In genomic region chr9:107620801-107621200, GRCh38 we compare ENCODE assay signal across 25 cellular contexts.
DNase-seq lines count a peak whose midpoint lies in the region; ATAC-seq and TF ChIP-seq lines count a peak whose summit lies in the region.
"Had no signal": no experiment of that assay in that cellular context is flagged by ENCODE, and none has a peak within 500 bp of the region (broad histone marks: within the 10 kb centered on the region; RNA-seq: fewer than 3 reads in every experiment).

No MANE protein-coding gene starts in this region.

- TF ChIP-seq POLR2A in body of pancreas (IDR thresholded peaks at IDR 0.05) (no peak), testis (IDR thresholded peaks at IDR 0.05) (no peak), stomach (IDR thresholded peaks at IDR 0.05) (no peak)

- H3K27ac ChIP-seq in body of pancreas (no peak overlapping the region), hepatocyte (no peak overlapping the region), testis (no peak overlapping the region), tibial artery (no peak overlapping the region), stomach (no peak overlapping the region)
- H3K27ac ChIP-seq: gastroesophageal sphincter, Peyer's patch, thyroid gland had no signal

- H4K20me1 ChIP-seq in hepatocyte (ENCODE audit: insufficient read depth, poor library complexity, severe bottlenecking): no peaks in the 10 kb centered on the region
- H4K20me1 ChIP-seq: BLaER1 treated with 17β-estradiol and CSF1 and Interleukin-3, amounts not matched to agents 10 nM and 100 nM had no signal

- H3K9me2 ChIP-seq in hepatocyte (replicated peaks; ENCODE audit: insufficient read depth): no peaks in the 10 kb centered on the region

- H3K36me3 ChIP-seq in body of pancreas (replicated peaks in 1 of 2; ENCODE audit: insufficient read depth in 1 of 2, low read depth in 2 of 2): no peaks in the 10 kb centered on the region
- H3K36me3 ChIP-seq in hepatocyte (replicated peaks; ENCODE audit: insufficient read depth, low read depth): no peaks in the 10 kb centered on the region
- no peaks in the 10 kb centered on the region for H3K36me3 ChIP-seq in mucosa of descending colon (ENCODE audit: low read depth)
- H3K36me3 ChIP-seq in testis (ENCODE audit: low read depth, missing control alignments): no peaks in the 10 kb centered on the region
- H3K36me3 ChIP-seq in tibial artery: no peaks in the 10 kb centered on the region
- H3K36me3 ChIP-seq in MG63: no peaks in the 10 kb centered on the region
- H3K36me3 ChIP-seq in stomach: no peaks in the 10 kb centered on the region
- H3K36me3 ChIP-seq: BLaER1 treated with 17β-estradiol and CSF1 and Interleukin-3, amounts not matched to agents 10 nM and 100 nM; gastroesophageal sphincter; Peyer's patch; thyroid gland had no signal

- peak; percentile 64 for ATAC-seq in body of pancreas
- ATAC-seq in mucosa of descending colon: peak; percentile 97
- ATAC-seq: activated naive CD4-positive, alpha-beta T cell treated with anti-CD3 and anti-CD28 coated beads, Interleukin-2, amount 50 U/mL, for 72 hours; gastroesophageal sphincter; K562; stimulated activated naive CD8-positive, alpha-beta T cell treated with anti-CD3 and anti-CD28 coated beads, Interleukin-15, amount 100 ng/mL, for 72 hours had no signal

- no peak overlapping the region for H3K4me2 ChIP-seq in hepatocyte
- H3K4me2 ChIP-seq: BLaER1 treated with 17β-estradiol and CSF1 and Interleukin-3, amounts not matched to agents 10 nM and 100 nM had no signal

- no peak for TF ChIP-seq EP300 in stomach (IDR thresholded peaks at IDR 0.05)

- 49 to 65% methylated on average over 5 to 7 of the region's 7 CpGs for WGBS in body of pancreas, 2 donors
- WGBS in hepatocyte (ENCODE audit: low lambda C conversion rate, missing lambda C conversion rate): 29% methylated on average over 7 of the region's 7 CpGs
- 49 to 53% methylated on average over 7 of the region's 7 CpGs for WGBS in testis, 2 donors
- WGBS in stomach, 5 donors: 24 to 40% (median 33%) methylated on average over 7 of the region's 7 CpGs

- DNase-seq in body of pancreas: peak in 2 of 4 donors; percentile 34 to 36
- DNase-seq in hepatocyte (ENCODE audit: low spot score): peak; percentile 55
- DNase-seq in mucosa of descending colon: peak; percentile 73 to 86 (median 83)
- DNase-seq in testis: peak; percentile 54
- DNase-seq in tibial artery: no peak
- no peak for DNase-seq in MG63
- no peak for DNase-seq in stomach
- DNase-seq: activated CD4-positive, alpha-beta T cell treated with anti-CD3 and anti-CD28 coated beads for 48 hours; DMS153; H7; immature natural killer cell; NCI-H226; NCI-H748 treated with DMSO at 0.1 percent for 48 hours; retina; stimulated activated CD4-positive, alpha-beta T cell treated with anti-CD3 and anti-CD28 coated beads, Interleukin-12 subunit alpha, Interleukin-12 subunit beta, amount 100 ng/mL, for 4 hours; stimulated activated CD4-positive, alpha-beta T cell treated with anti-CD3 and anti-CD28 coated beads, Interleukin-2, amount 100 ng/mL, for 48 hours; stimulated activated naive CD8-positive, alpha-beta T cell treated with anti-CD3 and anti-CD28 coated beads, Interleukin-15, amount 100 ng/mL, for 72 hours; SW 1271; T-helper 9 cell; thyroid gland had no signal

- peaks cover 6% of the 10 kb centered on the region for H3K4me1 ChIP-seq in body of pancreas
- peaks cover 18% of the 10 kb centered on the region for H3K4me1 ChIP-seq in hepatocyte (ENCODE audit: insufficient read depth)
- H3K4me1 ChIP-seq in mucosa of descending colon (ENCODE audit: low read depth): peaks cover 18% of the 10 kb centered on the region
- no peaks in the 10 kb centered on the region for H3K4me1 ChIP-seq in testis
- no peaks in the 10 kb centered on the region for H3K4me1 ChIP-seq in tibial artery
- H3K4me1 ChIP-seq in stomach: peaks cover 0 to 10% (median 0%) of the 10 kb centered on the region in 4 donors
- H3K4me1 ChIP-seq: gastroesophageal sphincter, thyroid gland had no signal

- H3K4me3 ChIP-seq in body of pancreas (no peak overlapping the region), hepatocyte (no peak overlapping the region), mucosa of descending colon (no peak overlapping the region), testis (no peak overlapping the region), tibial artery (no peak overlapping the region), MG63 (no peak overlapping the region), stomach (no peak overlapping the region)
- H3K4me3 ChIP-seq: BLaER1 treated with 17β-estradiol and CSF1 and Interleukin-3, amounts not matched to agents 10 nM and 100 nM; gastroesophageal sphincter; K562; Peyer's patch; thyroid gland had no signal

- no peaks in the 10 kb centered on the region for H3K27me3 ChIP-seq in body of pancreas
- H3K27me3 ChIP-seq in hepatocyte: no peaks in the 10 kb centered on the region
- H3K27me3 ChIP-seq in testis: no peaks in the 10 kb centered on the region
- H3K27me3 ChIP-seq in tibial artery: no peaks in the 10 kb centered on the region
- H3K27me3 ChIP-seq in MG63: no peaks in the 10 kb centered on the region
- no peaks in the 10 kb centered on the region for H3K27me3 ChIP-seq in stomach
- H3K27me3 ChIP-seq: BLaER1 treated with 17β-estradiol and CSF1 and Interleukin-3, amounts not matched to agents 10 nM and 100 nM; gastroesophageal sphincter; Peyer's patch; thyroid gland had no signal

- no peaks in the 10 kb centered on the region for H3K9me3 ChIP-seq in body of pancreas
- H3K9me3 ChIP-seq in hepatocyte (ENCODE audit: low read depth): no peaks in the 10 kb centered on the region
- H3K9me3 ChIP-seq in mucosa of descending colon: no peaks in the 10 kb centered on the region
- H3K9me3 ChIP-seq in testis: no peaks in the 10 kb centered on the region
- H3K9me3 ChIP-seq in tibial artery: no peaks in the 10 kb centered on the region
- H3K9me3 ChIP-seq in MG63: no peaks in the 10 kb centered on the region
- no peaks in the 10 kb centered on the region for H3K9me3 ChIP-seq in stomach
- H3K9me3 ChIP-seq: BLaER1 treated with 17β-estradiol and CSF1 and Interleukin-3, amounts not matched to agents 10 nM and 100 nM; gastroesophageal sphincter; Peyer's patch; thyroid gland had no signal

- no peaks in the 10 kb centered on the region for H3K79me2 ChIP-seq in hepatocyte

- H2AFZ ChIP-seq in hepatocyte: no peak overlapping the region

- intact Hi-C loops in body of pancreas (cut with DNase I) (no loop called here), mucosa of descending colon (cut with DNase I, micrococcal nuclease) (no loop called here), testis (cut with DNase I; ENCODE audit: low total_unique reads) (no loop called here), tibial artery (cut with DNase I; ENCODE audit: low total_unique reads) (no loop called here), stomach (cut with DNase I; ENCODE audit: low total_unique reads) (no loop called here)

- no peak for TF ChIP-seq CTCF in body of pancreas (IDR thresholded peaks at IDR 0.05)
- TF ChIP-seq CTCF in hepatocyte (IDR thresholded peaks at IDR 0.05; ENCODE audit: poor library complexity): no peak
- no peak for TF ChIP-seq CTCF in mucosa of descending colon (IDR thresholded peaks at IDR 0.05)
- no peak for TF ChIP-seq CTCF in testis (IDR thresholded peaks at IDR 0.05)
- TF ChIP-seq CTCF in tibial artery (IDR thresholded peaks at IDR 0.05): no peak
- TF ChIP-seq CTCF in stomach (IDR thresholded peaks at IDR 0.05): no peak

Comparison
In these comparisons a context has a peak if more than half of its experiments do, and no peak if none do; other contexts are left out.
1. DNase-seq: peak in hepatocyte (single experiment), mucosa of descending colon (3 of 3) and testis (single experiment); none in tibial artery (0 of 2), MG63 (single experiment) and stomach (single experiment).